Comparison of ENCODE assay signal across 1 cellular context in the genomic region with DNA sequence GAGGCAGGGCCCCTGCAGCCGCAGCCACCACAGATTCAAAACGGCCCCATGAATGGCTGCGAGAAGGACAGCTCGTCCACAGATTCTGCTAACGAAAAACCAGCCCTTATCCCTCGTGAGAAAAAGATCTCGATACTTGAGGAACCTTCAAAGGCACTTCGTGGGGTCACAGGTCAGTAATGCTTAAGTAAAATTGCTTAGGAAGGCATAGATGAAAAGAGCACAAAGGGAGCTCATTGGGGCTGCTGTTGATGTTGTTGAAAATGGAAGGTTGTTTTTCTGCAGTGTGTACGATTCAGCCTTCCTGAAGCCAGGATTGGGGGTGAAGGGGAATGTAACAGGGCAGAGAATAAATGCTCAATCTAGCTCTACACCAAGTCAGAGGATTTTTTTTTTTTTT.
TF ChIP-seq lines count a peak whose summit lies in the region.

No MANE protein-coding gene starts in this region.

TF ChIP-seq in GM23338, 12 proteins besides CTCF, POLR2A, EP300 and RAD21 (continued from another document):
- TF ChIP-seq, protein P1, sequence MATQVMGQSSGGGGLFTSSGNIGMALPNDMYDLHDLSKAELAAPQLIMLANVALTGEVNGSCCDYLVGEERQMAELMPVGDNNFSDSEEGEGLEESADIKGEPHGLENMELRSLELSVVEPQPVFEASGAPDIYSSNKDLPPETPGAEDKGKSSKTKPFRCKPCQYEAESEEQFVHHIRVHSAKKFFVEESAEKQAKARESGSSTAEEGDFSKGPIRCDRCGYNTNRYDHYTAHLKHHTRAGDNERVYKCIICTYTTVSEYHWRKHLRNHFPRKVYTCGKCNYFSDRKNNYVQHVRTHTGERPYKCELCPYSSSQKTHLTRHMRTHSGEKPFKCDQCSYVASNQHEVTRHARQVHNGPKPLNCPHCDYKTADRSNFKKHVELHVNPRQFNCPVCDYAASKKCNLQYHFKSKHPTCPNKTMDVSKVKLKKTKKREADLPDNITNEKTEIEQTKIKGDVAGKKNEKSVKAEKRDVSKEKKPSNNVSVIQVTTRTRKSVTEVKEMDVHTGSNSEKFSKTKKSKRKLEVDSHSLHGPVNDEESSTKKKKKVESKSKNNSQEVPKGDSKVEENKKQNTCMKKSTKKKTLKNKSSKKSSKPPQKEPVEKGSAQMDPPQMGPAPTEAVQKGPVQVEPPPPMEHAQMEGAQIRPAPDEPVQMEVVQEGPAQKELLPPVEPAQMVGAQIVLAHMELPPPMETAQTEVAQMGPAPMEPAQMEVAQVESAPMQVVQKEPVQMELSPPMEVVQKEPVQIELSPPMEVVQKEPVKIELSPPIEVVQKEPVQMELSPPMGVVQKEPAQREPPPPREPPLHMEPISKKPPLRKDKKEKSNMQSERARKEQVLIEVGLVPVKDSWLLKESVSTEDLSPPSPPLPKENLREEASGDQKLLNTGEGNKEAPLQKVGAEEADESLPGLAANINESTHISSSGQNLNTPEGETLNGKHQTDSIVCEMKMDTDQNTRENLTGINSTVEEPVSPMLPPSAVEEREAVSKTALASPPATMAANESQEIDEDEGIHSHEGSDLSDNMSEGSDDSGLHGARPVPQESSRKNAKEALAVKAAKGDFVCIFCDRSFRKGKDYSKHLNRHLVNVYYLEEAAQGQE (IDR thresholded peaks at IDR 0.05; ENCODE audit: unreplicated experiment) = no peak
- no peak for TF ChIP-seq POLR2AphosphoS5 (IDR thresholded peaks at IDR 0.05; ENCODE audit: low read depth)
- TF ChIP-seq, protein P2, sequence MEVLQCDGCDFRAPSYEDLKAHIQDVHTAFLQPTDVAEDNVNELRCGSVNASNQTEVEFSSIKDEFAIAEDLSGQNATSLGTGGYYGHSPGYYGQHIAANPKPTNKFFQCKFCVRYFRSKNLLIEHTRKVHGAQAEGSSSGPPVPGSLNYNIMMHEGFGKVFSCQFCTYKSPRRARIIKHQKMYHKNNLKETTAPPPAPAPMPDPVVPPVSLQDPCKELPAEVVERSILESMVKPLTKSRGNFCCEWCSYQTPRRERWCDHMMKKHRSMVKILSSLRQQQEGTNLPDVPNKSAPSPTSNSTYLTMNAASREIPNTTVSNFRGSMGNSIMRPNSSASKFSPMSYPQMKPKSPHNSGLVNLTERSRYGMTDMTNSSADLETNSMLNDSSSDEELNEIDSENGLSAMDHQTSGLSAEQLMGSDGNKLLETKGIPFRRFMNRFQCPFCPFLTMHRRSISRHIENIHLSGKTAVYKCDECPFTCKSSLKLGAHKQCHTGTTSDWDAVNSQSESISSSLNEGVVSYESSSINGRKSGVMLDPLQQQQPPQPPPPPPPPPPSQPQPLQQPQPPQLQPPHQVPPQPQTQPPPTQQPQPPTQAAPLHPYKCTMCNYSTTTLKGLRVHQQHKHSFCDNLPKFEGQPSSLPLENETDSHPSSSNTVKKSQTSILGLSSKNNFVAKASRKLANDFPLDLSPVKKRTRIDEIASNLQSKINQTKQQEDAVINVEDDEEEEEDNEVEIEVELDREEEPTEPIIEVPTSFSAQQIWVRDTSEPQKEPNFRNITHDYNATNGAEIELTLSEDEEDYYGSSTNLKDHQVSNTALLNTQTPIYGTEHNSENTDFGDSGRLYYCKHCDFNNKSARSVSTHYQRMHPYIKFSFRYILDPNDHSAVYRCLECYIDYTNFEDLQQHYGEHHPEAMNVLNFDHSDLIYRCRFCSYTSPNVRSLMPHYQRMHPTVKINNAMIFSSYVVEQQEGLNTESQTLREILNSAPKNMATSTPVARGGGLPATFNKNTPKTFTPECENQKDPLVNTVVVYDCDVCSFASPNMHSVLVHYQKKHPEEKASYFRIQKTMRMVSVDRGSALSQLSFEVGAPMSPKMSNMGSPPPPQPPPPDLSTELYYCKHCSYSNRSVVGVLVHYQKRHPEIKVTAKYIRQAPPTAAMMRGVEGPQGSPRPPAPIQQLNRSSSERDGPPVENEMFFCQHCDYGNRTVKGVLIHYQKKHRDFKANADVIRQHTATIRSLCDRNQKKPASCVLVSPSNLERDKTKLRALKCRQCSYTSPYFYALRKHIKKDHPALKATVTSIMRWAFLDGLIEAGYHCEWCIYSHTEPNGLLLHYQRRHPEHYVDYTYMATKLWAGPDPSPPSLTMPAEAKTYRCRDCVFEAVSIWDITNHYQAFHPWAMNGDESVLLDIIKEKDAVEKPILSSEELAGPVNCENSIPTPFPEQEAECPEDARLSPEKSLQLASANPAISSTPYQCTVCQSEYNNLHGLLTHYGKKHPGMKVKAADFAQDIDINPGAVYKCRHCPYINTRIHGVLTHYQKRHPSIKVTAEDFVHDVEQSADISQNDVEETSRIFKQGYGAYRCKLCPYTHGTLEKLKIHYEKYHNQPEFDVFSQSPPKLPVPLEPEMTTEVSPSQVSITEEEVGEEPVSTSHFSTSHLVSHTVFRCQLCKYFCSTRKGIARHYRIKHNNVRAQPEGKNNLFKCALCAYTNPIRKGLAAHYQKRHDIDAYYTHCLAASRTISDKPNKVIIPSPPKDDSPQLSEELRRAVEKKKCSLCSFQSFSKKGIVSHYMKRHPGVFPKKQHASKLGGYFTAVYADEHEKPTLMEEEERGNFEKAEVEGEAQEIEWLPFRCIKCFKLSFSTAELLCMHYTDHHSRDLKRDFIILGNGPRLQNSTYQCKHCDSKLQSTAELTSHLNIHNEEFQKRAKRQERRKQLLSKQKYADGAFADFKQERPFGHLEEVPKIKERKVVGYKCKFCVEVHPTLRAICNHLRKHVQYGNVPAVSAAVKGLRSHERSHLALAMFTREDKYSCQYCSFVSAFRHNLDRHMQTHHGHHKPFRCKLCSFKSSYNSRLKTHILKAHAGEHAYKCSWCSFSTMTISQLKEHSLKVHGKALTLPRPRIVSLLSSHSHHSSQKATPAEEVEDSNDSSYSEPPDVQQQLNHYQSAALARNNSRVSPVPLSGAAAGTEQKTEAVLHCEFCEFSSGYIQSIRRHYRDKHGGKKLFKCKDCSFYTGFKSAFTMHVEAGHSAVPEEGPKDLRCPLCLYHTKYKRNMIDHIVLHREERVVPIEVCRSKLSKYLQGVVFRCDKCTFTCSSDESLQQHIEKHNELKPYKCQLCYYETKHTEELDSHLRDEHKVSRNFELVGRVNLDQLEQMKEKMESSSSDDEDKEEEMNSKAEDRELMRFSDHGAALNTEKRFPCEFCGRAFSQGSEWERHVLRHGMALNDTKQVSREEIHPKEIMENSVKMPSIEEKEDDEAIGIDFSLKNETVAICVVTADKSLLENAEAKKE (CRISPR knock-in tag; IDR thresholded peaks at IDR 0.05) = no peak
